ENCODE assay signal across 17 cellular contexts in genomic region chr5:51387854-51388320, GRCh38. TPM values are rescaled to one million over a fixed set of nuclear protein-coding genes. Genes with fewer than 3 reads are reported as not detected.
DNase-seq lines count a peak whose midpoint lies in the region; TF ChIP-seq lines count a peak whose summit lies in the region.
"Had no signal": no experiment of that assay in that cellular context is flagged by ENCODE, and none has a peak within 500 bp of the region (broad histone marks: within the 10 kb centered on the region; RNA-seq: fewer than 3 reads in every experiment).

No MANE protein-coding gene starts in this region.

- H3K79me2 ChIP-seq in smooth muscle cell (ENCODE audit: low read depth), result peaks cover 36% of the 10 kb centered on the region

- TF ChIP-seq CTCF in foreskin fibroblast (IDR thresholded peaks at IDR 0.05; ENCODE audit: low read depth, low read length) (no peak), smooth muscle cell (IDR thresholded peaks at IDR 0.05; ENCODE audit: borderline replicate concordance, insufficient read depth, poor library complexity, severe bottlenecking) (no peak)

- no peak overlapping the region for H3K27ac ChIP-seq in HUES64 (ENCODE audit: low read depth, low read length)
- no peak overlapping the region for H3K27ac ChIP-seq in smooth muscle cell (ENCODE audit: low read depth)
- H3K27ac ChIP-seq: esophagus squamous epithelium, right lobe of liver, SK-N-MC had no signal

- peak overlapping the region; percentile 52 for H3K4me3 ChIP-seq in HUES64 (ENCODE audit: low read length)
- H3K4me3 ChIP-seq in foreskin fibroblast (ENCODE audit: low read depth in 1 of 2, low read length in 2 of 2), result peak overlapping the region; percentile 37 to 92
- peak overlapping the region; percentile 75 for H3K4me3 ChIP-seq in smooth muscle cell
- H3K4me3 ChIP-seq: right lobe of liver, SK-N-MC had no signal

- no peaks in the 10 kb centered on the region for H3F3A ChIP-seq in smooth muscle cell (ENCODE audit: low read depth)

- H4K20me1 ChIP-seq in smooth muscle cell (ENCODE audit: low read depth), result peaks cover 3% of the 10 kb centered on the region

- no peak overlapping the region for H3K9ac ChIP-seq in HUES64 (ENCODE audit: low read depth, low read length)
- H3K9ac ChIP-seq in smooth muscle cell (ENCODE audit: low read depth), result peak overlapping the region; percentile 2

- H3K4me1 ChIP-seq in HUES64 (ENCODE audit: insufficient read depth, low read length) (peaks cover 71% of the 10 kb centered on the region), smooth muscle cell (ENCODE audit: low read depth) (peaks cover 16% of the 10 kb centered on the region)

- peaks cover 99% of the 10 kb centered on the region for H3K27me3 ChIP-seq in HUES64 (ENCODE audit: insufficient read depth, low read length)
- peaks cover 92% of the 10 kb centered on the region for H3K27me3 ChIP-seq in smooth muscle cell (ENCODE audit: low read depth)

- H3K9me3 ChIP-seq in HUES64 (ENCODE audit: insufficient read depth, low read depth, low read length) (no peaks in the 10 kb centered on the region), smooth muscle cell (replicated peaks; ENCODE audit: low read depth) (no peaks in the 10 kb centered on the region)
- H3K9me3 ChIP-seq: esophagus squamous epithelium, right lobe of liver had no signal

- DNase-seq in NCI-H2171 treated with DMSO at 0.1 percent for 48 hours (lab: John Stamatoyannopoulos, UW), result peak; percentile 78
- no peak for DNase-seq in foreskin fibroblast
- DNase-seq in smooth muscle cell (lab: John Stamatoyannopoulos, UW; ENCODE audit: unreplicated experiment), result no peak
- DNase-seq in activated effector memory CD4-positive, alpha-beta T cell treated with Interleukin-2 at 50 U/mL for 16 hours, result no peak
- no peak for DNase-seq in H4 (ENCODE audit: low spot score)
- DNase-seq in NOMO-1 (lab: John Stamatoyannopoulos, UW; ENCODE audit: unreplicated experiment in 2 of 2), result no peak
- DNase-seq: activated B cell treated with CpG ODN at 0.5 μM for 24 hours; activated naive CD8-positive, alpha-beta T cell treated with anti-CD3 and anti-CD28 coated beads for 36 hours; DND-41; esophagus squamous epithelium; KG1; naive thymus-derived CD4-positive, alpha-beta T cell; NCI-H524 treated with DMSO at 0.1 percent for 48 hours; right lobe of liver had no signal

- H3K36me3 ChIP-seq in HUES64 (ENCODE audit: insufficient read depth, low read length) (no peaks in the 10 kb centered on the region), smooth muscle cell (ENCODE audit: low read depth) (no peaks in the 10 kb centered on the region)
- H3K36me3 ChIP-seq: esophagus squamous epithelium, right lobe of liver had no signal

- 1% methylated on average over 9 of the region's 10 CpGs for WGBS in HUES64
- 19% methylated on average over 10 of the region's 10 CpGs for WGBS in smooth muscle cell (ENCODE audit: low lambda C conversion rate)

- no peak overlapping the region for H2AFZ ChIP-seq in smooth muscle cell (ENCODE audit: low read depth)

- H3K4me2 ChIP-seq in smooth muscle cell, result peak overlapping the region; percentile 90

RNA-seq across cellular contexts. Expression of gene ISL1, which starts 4.6 kb away (rescaled TPM):
- polyA plus RNA-seq in HUES64 (2013, experiment 1 of 2), result 0.90 TPM
- 0.51 TPM for polyA plus RNA-seq in HUES64 (2013, experiment 2 of 2)
- total RNA-seq in smooth muscle cell, result 6.7 and 16.0 TPM in 2 replicates
- 3.6 and 17.3 TPM in 2 replicates for polyA plus RNA-seq in smooth muscle cell
- 4.6 TPM in 2 replicates for total RNA-seq in H4 (2014; rRNA removed; shearing (Covaris generic))
- total RNA-seq: activated B cell treated with CpG ODN at 0.5 μM for 24 hours; activated naive CD8-positive, alpha-beta T cell treated with anti-CD3 and anti-CD28 coated beads for 36 hours; cerebellum; naive thymus-derived CD4-positive, alpha-beta T cell; right lobe of liver had no signal
- polyA plus RNA-seq: naive thymus-derived CD4-positive, alpha-beta T cell had no signal
